In the genomic region with DNA sequence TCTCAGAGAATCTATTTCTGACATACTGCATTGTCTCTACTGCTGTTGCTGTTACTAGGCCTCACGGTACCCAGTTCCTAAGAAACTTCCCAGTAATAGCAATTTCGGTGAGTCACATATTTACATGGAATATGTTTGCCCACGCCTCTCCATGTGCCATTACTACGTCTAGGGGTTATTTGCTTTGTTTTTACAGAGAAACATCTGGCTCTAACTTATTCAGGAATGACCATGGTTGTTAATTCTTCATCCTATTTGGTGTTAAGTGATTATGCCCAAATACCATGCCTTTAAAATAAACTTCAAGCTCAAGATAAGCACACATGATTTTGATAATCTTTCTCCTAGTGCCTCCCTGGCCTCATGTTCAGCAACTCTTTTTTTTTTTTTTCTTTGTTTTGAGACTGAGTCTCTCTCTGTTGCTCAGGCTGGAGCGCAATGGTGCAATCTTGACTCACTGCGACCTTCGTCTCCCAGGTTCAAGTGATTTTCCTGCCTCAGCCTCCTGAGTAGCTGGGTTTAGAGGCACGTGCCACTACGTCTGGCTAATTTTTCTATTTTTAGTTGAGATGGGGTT, we compare ENCODE assay signal across 20 cellular contexts.
DNase-seq lines count a peak whose midpoint lies in the region; ATAC-seq and TF ChIP-seq lines count a peak whose summit lies in the region.
"Had no signal": no experiment of that assay in that cellular context is flagged by ENCODE, and none has a peak within 500 bp of the region (broad histone marks: within the 10 kb centered on the region; RNA-seq: fewer than 3 reads in every experiment).

No MANE protein-coding gene starts in this region.

- H3K36me3 ChIP-seq in brain microvascular endothelial cell (replicated peaks) = no peaks in the 10 kb centered on the region
- H3K36me3 ChIP-seq in hepatocyte (replicated peaks; ENCODE audit: insufficient read depth, low read depth) = no peaks in the 10 kb centered on the region

- in situ Hi-C loops in brain microvascular endothelial cell (cut with HindIII; ENCODE audit: low pct_ligation_motif_present, low sequenced_read_pairs) = no loop called here

- peak; percentile 48 for ATAC-seq in left ventricle myocardium superior
- ATAC-seq in left cardiac atrium = no peak
- no peak for ATAC-seq in GM18511 (IDR thresholded peaks at IDR 0.05; ENCODE audit: unreplicated experiment)
- ATAC-seq: GM23338; HepG2; naive thymus-derived CD8-positive, alpha-beta T cell; Panc1 had no signal

- no peak overlapping the region for H3K4me2 ChIP-seq in hepatocyte
- H3K4me2 ChIP-seq: GM23338 had no signal

- H3K27ac ChIP-seq in brain microvascular endothelial cell (peak overlapping the region; percentile 71), hepatocyte (peak overlapping the region; percentile 94)

- H3K79me2 ChIP-seq in hepatocyte = no peaks in the 10 kb centered on the region

- WGBS in hepatocyte (ENCODE audit: low lambda C conversion rate, missing lambda C conversion rate) = 30% methylated on average over 9 of the region's 9 CpGs

- H3K27me3 ChIP-seq in brain microvascular endothelial cell (replicated peaks) = no peaks in the 10 kb centered on the region
- no peaks in the 10 kb centered on the region for H3K27me3 ChIP-seq in hepatocyte

- DNase-seq in left ventricle myocardium superior (no peak), left cardiac atrium (no peak), brain microvascular endothelial cell (peak; percentile 42), hepatocyte (ENCODE audit: low spot score) (peak; percentile 72), DMS153 (lab: John Stamatoyannopoulos, UW) (no peak), retina (no peak)
- no peak for DNase-seq in activated effector memory CD4-positive, alpha-beta T cell treated with anti-CD3 and anti-CD28 coated beads, Interleukin-2, amount 50 U/mL, for 16 hours
- DNase-seq: ACHN; activated CD4-positive, alpha-beta T cell treated with anti-CD3 and anti-CD28 coated beads for 1 hour; activated CD8-positive, alpha-beta memory T cell treated with anti-CD3 and anti-CD28 coated beads, Interleukin-2, amount 50 U/mL, for 48 hours; activated naive CD4-positive, alpha-beta T cell treated with anti-CD3 and anti-CD28 coated beads, Interleukin-2, amount 10 ng/mL, durations not matched to agents 7 days and 5 days; hippocampal formation; naive thymus-derived CD8-positive, alpha-beta T cell; NCI-H1092 treated with DMSO at 0.1 percent for 48 hours; NCI-H446; stimulated activated CD4-positive, alpha-beta T cell treated with anti-CD3 and anti-CD28 coated beads, Interleukin-4, amount 100 ng/mL, for 24 hours had no signal

- H3K9me2 ChIP-seq in hepatocyte (replicated peaks; ENCODE audit: insufficient read depth) = no peaks in the 10 kb centered on the region

- H3K9me3 ChIP-seq in hepatocyte (ENCODE audit: low read depth) = peaks cover 5% of the 10 kb centered on the region

- no peaks in the 10 kb centered on the region for H4K20me1 ChIP-seq in hepatocyte (ENCODE audit: insufficient read depth, poor library complexity, severe bottlenecking)

- intact Hi-C loops in left ventricle myocardium superior (cut with micrococcal nuclease) = no loop called here
- intact Hi-C loops in left cardiac atrium (cut with DNase I) = no loop called here

- H3K4me3 ChIP-seq in brain microvascular endothelial cell (ENCODE audit: low read depth, low read length) (no peak overlapping the region), hepatocyte (no peak overlapping the region)
- H3K4me3 ChIP-seq: GM23338 had no signal

- TF ChIP-seq CTCF in brain microvascular endothelial cell (IDR thresholded peaks at IDR 0.05; ENCODE audit: low read depth, low read length, missing control alignments) = no peak
- no peak for TF ChIP-seq CTCF in hepatocyte (IDR thresholded peaks at IDR 0.05; ENCODE audit: poor library complexity)

- H2AFZ ChIP-seq in hepatocyte = no peak overlapping the region
- H2AFZ ChIP-seq: GM23338 had no signal

- H3K4me1 ChIP-seq in hepatocyte (ENCODE audit: insufficient read depth) = peaks cover 8% of the 10 kb centered on the region

Comparison
In these comparisons a context has a peak if more than half of its experiments do, and no peak if none do; other contexts are left out.
1. DNase-seq: peak in brain microvascular endothelial cell (single experiment) and hepatocyte (single experiment); none in left ventricle myocardium superior (single experiment), left cardiac atrium (single experiment), DMS153 (single experiment), activated effector memory CD4-positive, alpha-beta T cell treated with anti-CD3 and anti-CD28 coated beads, Interleukin-2, amount 50 U/mL, for 16 hours (single experiment) and retina (single experiment).